Comparison of ENCODE assay signal across 21 cellular contexts in genomic region chr18:23924813-23925212, GRCh38.
DNase-seq lines count a peak whose midpoint lies in the region; ATAC-seq, FAIRE-seq and TF ChIP-seq lines count a peak whose summit lies in the region.
"Had no signal": no experiment of that assay in that cellular context is flagged by ENCODE, and none has a peak within 500 bp of the region (broad histone marks: within the 10 kb centered on the region; RNA-seq: fewer than 3 reads in every experiment).

No MANE protein-coding gene starts in this region.

- H3K4me1 Mint-ChIP-seq in neural progenitor cell = peaks cover 3% of the 10 kb centered on the region

- H3K36me3 ChIP-seq in RWPE2 (ENCODE audit: low read depth) = peaks cover 98% of the 10 kb centered on the region
- no peaks in the 10 kb centered on the region for H3K36me3 ChIP-seq in neural progenitor cell
- H3K36me3 ChIP-seq in colonic mucosa = no peaks in the 10 kb centered on the region
- H3K36me3 ChIP-seq: prostate gland had no signal

- no peaks in the 10 kb centered on the region for H3K36me3 Mint-ChIP-seq in neural progenitor cell
- H3K36me3 Mint-ChIP-seq: activated naive CD4-positive, alpha-beta T cell treated with anti-CD3 and anti-CD28 coated beads, Interleukin-2, amount 50 U/mL, for 72 hours had no signal

- ATAC-seq in RWPE2 (ENCODE audit: low read depth) = peak; percentile 19; the same call in 2 of the 3 replicates
- ATAC-seq: activated naive CD4-positive, alpha-beta T cell treated with anti-CD3 and anti-CD28 coated beads, Interleukin-2, amount 50 U/mL, for 72 hours; GM12878 had no signal

- H3K27me3 ChIP-seq in RWPE2 (ENCODE audit: insufficient read depth, poor library complexity, severe bottlenecking) (no peaks in the 10 kb centered on the region), neural progenitor cell (no peaks in the 10 kb centered on the region), colonic mucosa (no peaks in the 10 kb centered on the region)
- H3K27me3 ChIP-seq: hepatocyte had no signal

- intact Hi-C loops in colonic mucosa (cut with DNase I) = loop anchor here (10.0 kb wide), 1 partner anchor 190 kb away; no protein-coding TSS in a partner anchor

- no peak overlapping the region for H3K4me3 Mint-ChIP-seq in neural progenitor cell
- H3K4me3 Mint-ChIP-seq: CD4-positive, alpha-beta T cell; naive B cell; T-helper 1 cell treated with Interleukin-12 subunit alpha and Interleukin-12 subunit beta and Interleukin-4 antibody, amounts not matched to agents 30 μg/mL and 1 μg/mL, for 36 hours had no signal

- H3K9me3 ChIP-seq in RWPE2 (ENCODE audit: severe bottlenecking) (no peaks in the 10 kb centered on the region), neural progenitor cell (ENCODE audit: low read depth) (no peaks in the 10 kb centered on the region), colonic mucosa (no peaks in the 10 kb centered on the region)
- H3K9me3 ChIP-seq: prostate gland had no signal

- no peaks in the 10 kb centered on the region for H3K9me3 Mint-ChIP-seq in neural progenitor cell
- H3K9me3 Mint-ChIP-seq: activated naive CD4-positive, alpha-beta T cell treated with anti-CD3 and anti-CD28 coated beads, Interleukin-2, amount 50 U/mL, for 72 hours; CD4-positive, alpha-beta T cell; naive B cell; T-helper 1 cell treated with Interleukin-12 subunit alpha and Interleukin-12 subunit beta and Interleukin-4 antibody, amounts not matched to agents 30 μg/mL and 1 μg/mL, for 36 hours had no signal

- DNase-seq in H54 (ENCODE audit: insufficient read length, low spot score) (peak; percentile 26), RWPE2 (ENCODE audit: low spot score) (no peak), fibroblast of pulmonary artery (ENCODE audit: low read depth) (peak; percentile 47), urothelium cell line (ENCODE audit: low spot score) (peak; percentile 30), neural progenitor cell (ENCODE audit: low spot score) (no peak), colonic mucosa (no peak), OCI-M2 (lab: John Stamatoyannopoulos, UW; ENCODE audit: unreplicated experiment) (no peak)
- DNase-seq: activated CD8-positive, alpha-beta memory T cell treated with anti-CD3 and anti-CD28 coated beads, Interleukin-2, amount 50 U/mL, for 4 hours; CD4-positive, alpha-beta T cell; central memory CD4-positive, alpha-beta T cell; DND-41; MM.1S; naive B cell; NCI-H2081; NCI-H526 treated with DMSO at 0.1 percent for 48 hours; stimulated activated CD4-positive, alpha-beta T cell treated with anti-CD3 and anti-CD28 coated beads, Interleukin-15, amount 100 ng/mL, for 24 hours had no signal

- no peaks in the 10 kb centered on the region for H4K20me1 ChIP-seq in neural progenitor cell (ENCODE audit: low read depth)

- no peak overlapping the region for H3K27ac ChIP-seq in RWPE2 (ENCODE audit: poor library complexity, severe bottlenecking)
- no peak overlapping the region for H3K27ac ChIP-seq in neural progenitor cell
- no peak overlapping the region for H3K27ac ChIP-seq in colonic mucosa
- H3K27ac ChIP-seq: hepatocyte, prostate gland had no signal

- H3K27me3 Mint-ChIP-seq in neural progenitor cell (ENCODE audit: insufficient read depth, low read depth) = peaks cover 2% of the 10 kb centered on the region
- H3K27me3 Mint-ChIP-seq: CD4-positive, alpha-beta T cell had no signal

- H3K4me3 ChIP-seq in RWPE2 (ENCODE audit: severe bottlenecking) = no peak overlapping the region
- H3K4me3 ChIP-seq in fibroblast of pulmonary artery (replicated peaks; ENCODE audit: low read depth, low read length) = no peak overlapping the region
- H3K4me3 ChIP-seq in neural progenitor cell = no peak overlapping the region
- H3K4me3 ChIP-seq in colonic mucosa = no peak overlapping the region
- H3K4me3 ChIP-seq: GM12878, hepatocyte, prostate gland had no signal

- no peaks in the 10 kb centered on the region for H3K4me1 ChIP-seq in RWPE2 (ENCODE audit: insufficient read depth, poor library complexity, severe bottlenecking)
- no peaks in the 10 kb centered on the region for H3K4me1 ChIP-seq in neural progenitor cell
- H3K4me1 ChIP-seq in colonic mucosa = no peaks in the 10 kb centered on the region

- H3K4me2 ChIP-seq in neural progenitor cell = no peak overlapping the region
- H3K4me2 ChIP-seq: hepatocyte had no signal

- H3F3A ChIP-seq in neural progenitor cell (ENCODE audit: low read depth) = no peaks in the 10 kb centered on the region

- no peak for TF ChIP-seq CTCF in RWPE2 (IDR thresholded peaks at IDR 0.05; ENCODE audit: poor library complexity, severe bottlenecking)
- no peak for TF ChIP-seq CTCF in fibroblast of pulmonary artery (IDR thresholded peaks at IDR 0.05; ENCODE audit: low read length, missing control alignments)
- no peak for TF ChIP-seq CTCF in neural progenitor cell (IDR thresholded peaks at IDR 0.05)
- TF ChIP-seq CTCF in colonic mucosa (IDR thresholded peaks at IDR 0.05) = no peak

- no peak overlapping the region for H2AFZ ChIP-seq in neural progenitor cell (replicated peaks)
- H2AFZ ChIP-seq: hepatocyte had no signal

- TF ChIP-seq POLR2A in H54 (IDR thresholded peaks at IDR 0.05; ENCODE audit: low read depth, low read length) = no peak

- H3K27ac Mint-ChIP-seq in neural progenitor cell = no peak overlapping the region
- H3K27ac Mint-ChIP-seq: activated naive CD4-positive, alpha-beta T cell treated with anti-CD3 and anti-CD28 coated beads, Interleukin-2, amount 50 U/mL, for 72 hours; CD4-positive, alpha-beta T cell; T-helper 1 cell treated with Interleukin-12 subunit alpha and Interleukin-12 subunit beta and Interleukin-4 antibody, amounts not matched to agents 30 μg/mL and 1 μg/mL, for 36 hours had no signal

- no peaks in the 10 kb centered on the region for H3K79me2 ChIP-seq in neural progenitor cell (ENCODE audit: low read depth)
- H3K79me2 ChIP-seq: hepatocyte had no signal

- peak; percentile 6 for FAIRE-seq in H54 (lab: Jason Lieb, UNC)
- no peak for FAIRE-seq in urothelium cell line (lab: Jason Lieb, UNC)
- FAIRE-seq: GM12878 had no signal

- H3K9ac ChIP-seq in neural progenitor cell (no peak overlapping the region), colonic mucosa (ENCODE audit: low read depth in 2 of 2, low read length in 2 of 2) (no peak overlapping the region)

Comparison
In these comparisons a context has a peak if more than half of its experiments do, and no peak if none do; other contexts are left out.
1. DNase-seq: peak in H54 (single experiment), fibroblast of pulmonary artery (single experiment) and urothelium cell line (single experiment); none in RWPE2 (single experiment), neural progenitor cell (single experiment), colonic mucosa (single experiment) and OCI-M2 (single experiment).